Comparison of ENCODE assay signal across 1 cellular context in genomic region chr21:42028754-42029385, GRCh38.
TF ChIP-seq lines count a peak whose summit lies in the region.

No MANE protein-coding gene starts in this region.

TF ChIP-seq in IMR-90, 13 proteins besides CTCF, POLR2A, EP300 and RAD21 (continued from another document):
- TF ChIP-seq ELK1 (IDR thresholded peaks at IDR 0.05; ENCODE audit: borderline replicate concordance, low read depth, low read length) (no peak), NFE2L2 (IDR thresholded peaks at IDR 0.05; ENCODE audit: low read depth, low read length) (no peak), RFX5 (IDR thresholded peaks at IDR 0.05; ENCODE audit: low read depth, low read length) (no peak), CEBPB (IDR thresholded peaks at IDR 0.05; ENCODE audit: low read depth, low read length) (no peak), MAZ (IDR thresholded peaks at IDR 0.05; ENCODE audit: borderline replicate concordance, low read depth, low read length) (no peak), USF2 (IDR thresholded peaks at IDR 0.05; ENCODE audit: low read depth, low read length) (no peak), MAFK (IDR thresholded peaks at IDR 0.05; ENCODE audit: low read depth, low read length) (no peak), SMC3 (IDR thresholded peaks at IDR 0.05; ENCODE audit: low read depth, low read length) (no peak), CHD1 (IDR thresholded peaks at IDR 0.05; ENCODE audit: low read depth, low read length) (no peak), BHLHE40 (IDR thresholded peaks at IDR 0.05; ENCODE audit: low read depth, low read length) (no peak)
